Comparison of ENCODE assay signal across 8 cellular contexts in the genomic region with DNA sequence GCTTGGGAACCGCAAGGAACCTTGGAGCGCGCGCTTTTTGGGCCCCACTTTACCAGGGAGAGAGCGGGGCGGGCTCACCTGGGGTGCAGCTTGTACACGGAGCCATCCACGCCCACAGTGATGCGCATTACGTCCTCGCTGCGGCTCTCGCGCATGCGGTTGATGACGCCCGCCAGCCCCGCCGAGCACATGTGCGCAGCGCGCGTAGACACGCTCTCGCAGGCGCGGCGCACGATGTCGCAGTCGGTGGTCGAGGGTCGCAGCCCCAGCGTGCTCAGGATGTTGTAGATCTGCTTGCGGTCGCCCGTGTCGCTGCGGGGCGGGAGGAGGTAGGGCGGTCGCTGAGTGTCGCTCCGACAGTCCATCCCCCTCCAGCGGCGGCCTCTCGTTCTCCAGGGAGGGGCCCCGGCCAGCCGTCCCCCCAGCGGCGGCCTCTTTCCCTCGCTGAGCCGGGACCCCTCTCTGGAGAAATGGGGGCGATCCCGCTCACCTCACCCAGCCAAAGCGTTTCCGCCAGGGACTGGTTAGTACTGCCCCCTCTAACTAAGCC.
A peak's percentile ranks its signal among the peaks of the same experiment; 100 is the strongest.
DNase-seq lines count a peak whose midpoint lies in the region; ATAC-seq and TF ChIP-seq lines count a peak whose summit lies in the region.

No MANE protein-coding gene starts in this region.

- ATAC-seq in HG02938 (IDR thresholded peaks at IDR 0.05; ENCODE audit: unreplicated experiment) = no peak
- ATAC-seq in HG03469 (IDR thresholded peaks at IDR 0.05; ENCODE audit: unreplicated experiment) = no peak

- H3K4me3 ChIP-seq in astrocyte of the cerebellum (ENCODE audit: low read depth, low read length) = peak overlapping the region; percentile 38

- no peaks in the 10 kb centered on the region for H3K36me3 Mint-ChIP-seq in T-helper 1 cell treated with Interleukin-12 subunit alpha and Interleukin-12 subunit beta and Interleukin-4 antibody, amounts not matched to agents 30 μg/mL and 1 μg/mL, for 36 hours (ENCODE audit: low read depth)

- peaks cover 4% of the 10 kb centered on the region for H3K4me1 Mint-ChIP-seq in T-helper 1 cell treated with Interleukin-12 subunit alpha and Interleukin-12 subunit beta and Interleukin-4 antibody, amounts not matched to agents 30 μg/mL and 1 μg/mL, for 36 hours (ENCODE audit: low read depth)

- DNase-seq in astrocyte of the cerebellum (ENCODE audit: low read depth) (no peak), left kidney (ENCODE audit: low read depth, low spot score) (peak; percentile 74), NCI-H2196 treated with DMSO at 0.1 percent for 48 hours (lab: John Stamatoyannopoulos, UW; ENCODE audit: unreplicated experiment) (no peak), pons (ENCODE audit: low spot score) (no peak)
- peak; percentile 19 to 49 for DNase-seq in stimulated activated CD4-positive, alpha-beta T cell treated with anti-CD3 and anti-CD28 coated beads, Interleukin-4, amount 100 ng/mL, for 48 hours (ENCODE audit: low read depth in 2 of 2)

- in situ Hi-C loops in astrocyte of the cerebellum (cut with HindIII; ENCODE audit: low sequenced_read_pairs) = no loop called here

- no peak for TF ChIP-seq CTCF in astrocyte of the cerebellum (IDR thresholded peaks at IDR 0.05; ENCODE audit: low read depth, low read length, missing control alignments)

- H3K27me3 Mint-ChIP-seq in T-helper 1 cell treated with Interleukin-12 subunit alpha and Interleukin-12 subunit beta and Interleukin-4 antibody, amounts not matched to agents 30 μg/mL and 1 μg/mL, for 36 hours (ENCODE audit: low read depth) = peaks cover 11% of the 10 kb centered on the region

- peak overlapping the region; percentile 59 for H3K27ac Mint-ChIP-seq in T-helper 1 cell treated with Interleukin-12 subunit alpha and Interleukin-12 subunit beta and Interleukin-4 antibody, amounts not matched to agents 30 μg/mL and 1 μg/mL, for 36 hours

- H3K4me3 Mint-ChIP-seq in T-helper 1 cell treated with Interleukin-12 subunit alpha and Interleukin-12 subunit beta and Interleukin-4 antibody, amounts not matched to agents 30 μg/mL and 1 μg/mL, for 36 hours = peak overlapping the region; percentile 71

- no peaks in the 10 kb centered on the region for H3K9me3 Mint-ChIP-seq in T-helper 1 cell treated with Interleukin-12 subunit alpha and Interleukin-12 subunit beta and Interleukin-4 antibody, amounts not matched to agents 30 μg/mL and 1 μg/mL, for 36 hours

Comparison
In these comparisons a context has a peak if more than half of its experiments do, and no peak if none do; other contexts are left out.
1. DNase-seq: peak in left kidney (single experiment) and stimulated activated CD4-positive, alpha-beta T cell treated with anti-CD3 and anti-CD28 coated beads, Interleukin-4, amount 100 ng/mL, for 48 hours (2 of 2); none in astrocyte of the cerebellum (single experiment), NCI-H2196 treated with DMSO at 0.1 percent for 48 hours (single experiment) and pons (single experiment).